ENCODE assay signal across 16 cellular contexts in genomic region chr20:23656372-23656771, GRCh38. TPM values are rescaled to one million over a fixed set of nuclear protein-coding genes. Genes with fewer than 3 reads are reported as not detected.
DNase-seq lines count a peak whose midpoint lies in the region; ATAC-seq and TF ChIP-seq lines count a peak whose summit lies in the region.
"Had no signal": no experiment of that assay in that cellular context is flagged by ENCODE, and none has a peak within 500 bp of the region (broad histone marks: within the 10 kb centered on the region; RNA-seq: fewer than 3 reads in every experiment).

No MANE protein-coding gene starts in this region.

- no peak overlapping the region for H2AK5ac ChIP-seq in IMR-90 (ENCODE audit: low read depth, low read length)

- no peak for DNase-seq in IMR-90
- peak; percentile 61 for DNase-seq in Right ventricle myocardium superior
- no peak for DNase-seq in foreskin fibroblast
- DNase-seq in OCI-LY7 (ENCODE audit: low spot score), result no peak
- DNase-seq: activated CD4-positive, alpha-beta memory T cell treated with anti-CD3 and anti-CD28 coated beads, Interleukin-2, amount 10 ng/mL, durations not matched to agents 7 days and 5 days; activated T-cell treated with anti-CD3 and anti-CD28 coated beads, Interleukin-2, amount 50 U/mL, for 72 hours; Calu3; NCI-H2107; NCI-H774 had no signal

- no peak overlapping the region for H2BK5ac ChIP-seq in IMR-90 (ENCODE audit: low read depth, low read length, poor library complexity, severe bottlenecking)

- H4K20me1 ChIP-seq in IMR-90 (ENCODE audit: insufficient read depth, low read length), result no peaks in the 10 kb centered on the region
- H4K20me1 ChIP-seq in OCI-LY7 (ENCODE audit: insufficient read depth, low read length), result no peaks in the 10 kb centered on the region

- H3K56ac ChIP-seq in IMR-90 (ENCODE audit: extremely low read depth, insufficient read depth, low read length), result no peak overlapping the region

- in situ Hi-C loops in IMR-90 (cut with MboI; ENCODE audit: low sequenced_read_pairs), result no loop called here

- intact Hi-C loops in IMR-90 (cut with micrococcal nuclease) (no loop called here), Right ventricle myocardium superior (cut with DNase I) (no loop called here), OCI-LY7 (cut with micrococcal nuclease; ENCODE audit: unreplicated experiment) (no loop called here)

- H2AFZ ChIP-seq in IMR-90 (replicated peaks; ENCODE audit: low read length, poor library complexity) (no peak overlapping the region), OCI-LY7 (ENCODE audit: low read length) (no peak overlapping the region)

- H3K4me2 ChIP-seq in IMR-90 (ENCODE audit: low read depth, low read length) (no peak overlapping the region), OCI-LY7 (ENCODE audit: low read length) (no peak overlapping the region)

- no peaks in the 10 kb centered on the region for H3K9me3 ChIP-seq in IMR-90 (ENCODE audit: control insufficient read depth, insufficient read depth, low read length)
- H3K9me3 ChIP-seq in mucosa of stomach (ENCODE audit: control insufficient read depth, low read length), result no peaks in the 10 kb centered on the region
- no peaks in the 10 kb centered on the region for H3K9me3 ChIP-seq in subcutaneous abdominal adipose tissue (ENCODE audit: control insufficient read depth in 5 of 5, low read length in 5 of 5)
- H3K9me3 ChIP-seq in OCI-LY7 (ENCODE audit: low read length), result no peaks in the 10 kb centered on the region
- H3K9me3 ChIP-seq: Peyer's patch had no signal

- TF ChIP-seq RAD21 in IMR-90 (IDR thresholded peaks at IDR 0.05; ENCODE audit: low read length), result no peak

- TF ChIP-seq CTCF in IMR-90 (conservative IDR thresholded peaks at IDR 0.05; ENCODE audit: low read depth, low read length) (no peak), foreskin fibroblast (IDR thresholded peaks at IDR 0.05; ENCODE audit: low read depth, low read length) (no peak), OCI-LY7 (conservative IDR thresholded peaks at IDR 0.05; ENCODE audit: low read length) (no peak)

- H3K9ac ChIP-seq in IMR-90 (ENCODE audit: low read depth, low read length), result no peak overlapping the region
- peak overlapping the region; percentile 4 for H3K9ac ChIP-seq in mucosa of stomach (ENCODE audit: low read length)
- H3K9ac ChIP-seq in subcutaneous abdominal adipose tissue (ENCODE audit: low read length in 5 of 5), result peak overlapping the region in 1 of 5 donors; percentile 62

- peaks cover 5% of the 10 kb centered on the region for H3K4me1 ChIP-seq in IMR-90 (ENCODE audit: control insufficient read depth, insufficient read depth, low read length)
- H3K4me1 ChIP-seq in mucosa of stomach (ENCODE audit: control insufficient read depth, insufficient read depth, low read length), result peaks cover 4% of the 10 kb centered on the region
- H3K4me1 ChIP-seq in subcutaneous abdominal adipose tissue (ENCODE audit: control insufficient read depth in 5 of 5, insufficient read depth in 5 of 5, low read length in 5 of 5), result peaks cover 5 to 62% (median 54%) of the 10 kb centered on the region in 5 donors
- H3K4me1 ChIP-seq in OCI-LY7 (ENCODE audit: insufficient read depth, low read length, poor library complexity, severe bottlenecking), result no peaks in the 10 kb centered on the region

- CTCF ChIA-PET in IMR-90 (lab: Yijun Ruan, JAX), result no interaction called here
- CTCF ChIA-PET in OCI-LY7 (lab: Charles Lee; ENCODE audit: unreplicated experiment), result interaction anchor here (0.6 kb wide), 1 partner anchor 191 kb away, joined by 3 read pairs; no protein-coding TSS in a partner anchor

- H2AK9ac ChIP-seq in IMR-90 (replicated peaks; ENCODE audit: low read depth, low read length, poor library complexity), result no peak overlapping the region

- no peak overlapping the region for H2BK15ac ChIP-seq in IMR-90 (ENCODE audit: low read depth, low read length)

- WGBS in IMR-90 (ENCODE audit: extremely low coverage in 2 of 2, insufficient read length in 1 of 2), 2 experiments, result 71% methylated on average over 4 of the region's 10 CpGs; no CpG with 5 or more reads in 1 of the 2 experiments

- no peak overlapping the region for H4K5ac ChIP-seq in IMR-90 (ENCODE audit: low read depth, low read length)

- no peak overlapping the region for H2BK20ac ChIP-seq in IMR-90 (ENCODE audit: low read depth, low read length)

- peaks cover 4% of the 10 kb centered on the region for H3K27me3 ChIP-seq in IMR-90 (ENCODE audit: control insufficient read depth, insufficient read depth, low read length)
- H3K27me3 ChIP-seq in mucosa of stomach (ENCODE audit: control insufficient read depth, insufficient read depth, low read length), result no peaks in the 10 kb centered on the region
- no peaks in the 10 kb centered on the region for H3K27me3 ChIP-seq in subcutaneous abdominal adipose tissue (ENCODE audit: control insufficient read depth in 5 of 5, insufficient read depth in 4 of 5, low read length in 5 of 5)
- H3K27me3 ChIP-seq: Peyer's patch had no signal

- BruUV-seq in IMR-90 (replicated peaks; lab: Mats Ljungman, UMichigan), result no TSS peak
- no TSS peak for BruUV-seq in OCI-LY7 (replicated peaks; lab: Mats Ljungman, UMichigan)

- no peaks in the 10 kb centered on the region for H3K36me3 ChIP-seq in IMR-90 (ENCODE audit: control insufficient read depth, insufficient read depth, low read length)
- H3K36me3 ChIP-seq in mucosa of stomach (ENCODE audit: control insufficient read depth, insufficient read depth, low read length), result no peaks in the 10 kb centered on the region
- H3K36me3 ChIP-seq in subcutaneous abdominal adipose tissue (ENCODE audit: control insufficient read depth in 5 of 5, insufficient read depth in 5 of 5, low read length in 5 of 5), result no peaks in the 10 kb centered on the region
- no peaks in the 10 kb centered on the region for H3K36me3 ChIP-seq in OCI-LY7 (ENCODE audit: insufficient read depth, low read length)
- H3K36me3 ChIP-seq: Peyer's patch had no signal

- H3K14ac ChIP-seq in IMR-90 (replicated peaks; ENCODE audit: low read depth, low read length), result no peak overlapping the region

- H3K9me1 ChIP-seq in IMR-90 (ENCODE audit: insufficient read depth, low read length), result no peaks in the 10 kb centered on the region

- TF ChIP-seq POLR2A in IMR-90 (IDR thresholded peaks at IDR 0.05; ENCODE audit: low read depth, low read length), result no peak

- no peak overlapping the region for H3K27ac ChIP-seq in IMR-90 (ENCODE audit: insufficient read depth, low read length)
- H3K27ac ChIP-seq in subcutaneous abdominal adipose tissue (ENCODE audit: low read depth, low read length), result peak overlapping the region; percentile 17
- H3K27ac ChIP-seq in OCI-LY7 (ENCODE audit: low read depth, low read length, poor library complexity, severe bottlenecking), result no peak overlapping the region

- POLR2A ChIA-PET in IMR-90 (lab: Charles Lee; ENCODE audit: unreplicated experiment), result interaction anchor here (0.6 kb wide), 1 partner anchor 203 kb away, joined by 5 read pairs; no protein-coding TSS in a partner anchor
- POLR2A ChIA-PET in OCI-LY7 (lab: Charles Lee), result interaction anchor here (0.6 kb wide), 1 partner anchor 136 kb away, joined by 3 read pairs; no protein-coding TSS in a partner anchor

- dilution Hi-C loops in IMR-90 (cut with HindIII; ENCODE audit: low sequenced_read_pairs, unreplicated experiment), result no loop called here

- H3K4me3 ChIP-seq in IMR-90 (ENCODE audit: insufficient read depth, low read depth, low read length) (no peak overlapping the region), mucosa of stomach (ENCODE audit: low read length) (no peak overlapping the region), subcutaneous abdominal adipose tissue (ENCODE audit: low read depth in 1 of 5, low read length in 5 of 5) (peak overlapping the region; percentile 38 to 41 (median 39)), foreskin fibroblast (ENCODE audit: low read depth in 1 of 2, low read length in 2 of 2) (no peak overlapping the region), OCI-LY7 (ENCODE audit: low read depth, low read length, poor library complexity, severe bottlenecking) (no peak overlapping the region)
- H3K4me3 ChIP-seq: Peyer's patch had no signal

- no peak overlapping the region for H4K91ac ChIP-seq in IMR-90 (ENCODE audit: insufficient read depth, low read depth, low read length)

- H2BK120ac ChIP-seq in IMR-90 (ENCODE audit: low read depth, low read length), result no peak overlapping the region

- no peaks in the 10 kb centered on the region for H3K9me2 ChIP-seq in OCI-LY7 (ENCODE audit: insufficient read depth, low read length)

- H3K18ac ChIP-seq in IMR-90 (ENCODE audit: low read depth, low read length), result no peak overlapping the region

- no peaks in the 10 kb centered on the region for H3K79me1 ChIP-seq in IMR-90 (ENCODE audit: low read depth in 1 of 2, low read length in 2 of 2)

- no peak overlapping the region for H3K23ac ChIP-seq in IMR-90 (ENCODE audit: low read depth, low read length)

- H4K8ac ChIP-seq in IMR-90 (ENCODE audit: low read depth in 2 of 2, low read length in 2 of 2), result no peak overlapping the region

- no peak overlapping the region for H3K4ac ChIP-seq in IMR-90 (ENCODE audit: low read depth, low read length)

- no peak for ATAC-seq in IMR-90 (ENCODE audit: low read depth)
- ATAC-seq in Right ventricle myocardium superior (ENCODE audit: poor library complexity), result peak; percentile 45
- ATAC-seq in GM18861 (IDR thresholded peaks at IDR 0.05; ENCODE audit: unreplicated experiment), result no peak
- ATAC-seq in GM21526 (IDR thresholded peaks at IDR 0.05; ENCODE audit: low FRiP score, unreplicated experiment), result no peak
- ATAC-seq: activated T-cell treated with anti-CD3 and anti-CD28 coated beads, Interleukin-2, amount 50 U/mL, for 72 hours had no signal

- no peaks in the 10 kb centered on the region for H3K79me2 ChIP-seq in OCI-LY7 (ENCODE audit: insufficient read depth, low read depth, low read length)

RNA-seq across cellular contexts. Expression of gene CST3, which starts 18.6 kb away (rescaled TPM):
- total RNA-seq in IMR-90 (2012; rRNA removed) (26.0 and 30.8 TPM in 2 replicates), Right ventricle myocardium superior (971 TPM), OCI-LY7 (2022) (not detected in 2 replicates)
- polyA plus RNA-seq in IMR-90 (2012; rRNA removed), result 471 and 531 TPM in 2 replicates
- polyA plus RNA-seq in IMR-90 (2012; cell fraction: cytosol; rRNA removed), result 592 and 818 TPM in 2 replicates
- 87.4 and 173 TPM in 2 replicates for polyA plus RNA-seq in IMR-90 (2012; cell fraction: nucleus; rRNA removed; ENCODE audit: low replicate concordance)
- not detected in 2 replicates for total RNA-seq in OCI-LY7 (2014; rRNA removed; shearing (Covaris generic))

RNA-seq across cellular contexts. Expression of gene CST4, which starts 32.5 kb away (rescaled TPM):
- not detected in 2 replicates for total RNA-seq in IMR-90 (2012; rRNA removed)
- not detected in 2 replicates for polyA plus RNA-seq in IMR-90 (2012; rRNA removed)
- not detected in 2 replicates for polyA plus RNA-seq in IMR-90 (2012; cell fraction: cytosol; rRNA removed)
- polyA plus RNA-seq in IMR-90 (2012; cell fraction: nucleus; rRNA removed; ENCODE audit: low replicate concordance), result not detected in 2 replicates
- not detected for total RNA-seq in Right ventricle myocardium superior
- not detected in 2 replicates for total RNA-seq in OCI-LY7 (2014; rRNA removed; shearing (Covaris generic))
- not detected in 2 replicates for total RNA-seq in OCI-LY7 (2022)
- total RNA-seq: activated CD4-positive, alpha-beta memory T cell treated with anti-CD3 and anti-CD28 coated beads, Interleukin-2, amount 10 ng/mL, durations not matched to agents 7 days and 5 days; activated T-cell treated with anti-CD3 and anti-CD28 coated beads, Interleukin-2, amount 50 U/mL, for 72 hours; aorta; Calu3; lower leg skin; Peyer's patch had no signal
- polyA plus RNA-seq: aorta had no signal

RNA-seq across cellular contexts. Expression of gene CST9, which starts 50.7 kb away (rescaled TPM):
- total RNA-seq in IMR-90 (2012; rRNA removed), result not detected in 2 replicates
- polyA plus RNA-seq in IMR-90 (2012; rRNA removed), result not detected in 2 replicates
- polyA plus RNA-seq in IMR-90 (2012; cell fraction: cytosol; rRNA removed), result not detected in 2 replicates
- not detected in 2 replicates for polyA plus RNA-seq in IMR-90 (2012; cell fraction: nucleus; rRNA removed; ENCODE audit: low replicate concordance)
- not detected for total RNA-seq in Right ventricle myocardium superior
- total RNA-seq in OCI-LY7 (2014; rRNA removed; shearing (Covaris generic)), result not detected in 2 replicates
- not detected in 2 replicates for total RNA-seq in OCI-LY7 (2022)
- total RNA-seq: activated CD4-positive, alpha-beta memory T cell treated with anti-CD3 and anti-CD28 coated beads, Interleukin-2, amount 10 ng/mL, durations not matched to agents 7 days and 5 days; activated T-cell treated with anti-CD3 and anti-CD28 coated beads, Interleukin-2, amount 50 U/mL, for 72 hours; aorta; Calu3; lower leg skin; Peyer's patch had no signal
- polyA plus RNA-seq: aorta had no signal

Comparison
In these comparisons a context has a peak if more than half of its experiments do, and no peak if none do; other contexts are left out.
1. H3K4me3 ChIP-seq: peak in subcutaneous abdominal adipose tissue (5 of 5); none in IMR-90 (single experiment), mucosa of stomach (single experiment), foreskin fibroblast (0 of 2) and OCI-LY7 (single experiment).
2. RNA of gene CST3, which starts 18.6 kb away (total RNA-seq): 971 TPM in Right ventricle myocardium superior (single experiment); 26.0 to 30.8 TPM in IMR-90 and not detected in OCI-LY7; every median in the first group is over 10 times any median in the second.